33 cellular contexts compared by ENCODE assay signal in the genomic region with DNA sequence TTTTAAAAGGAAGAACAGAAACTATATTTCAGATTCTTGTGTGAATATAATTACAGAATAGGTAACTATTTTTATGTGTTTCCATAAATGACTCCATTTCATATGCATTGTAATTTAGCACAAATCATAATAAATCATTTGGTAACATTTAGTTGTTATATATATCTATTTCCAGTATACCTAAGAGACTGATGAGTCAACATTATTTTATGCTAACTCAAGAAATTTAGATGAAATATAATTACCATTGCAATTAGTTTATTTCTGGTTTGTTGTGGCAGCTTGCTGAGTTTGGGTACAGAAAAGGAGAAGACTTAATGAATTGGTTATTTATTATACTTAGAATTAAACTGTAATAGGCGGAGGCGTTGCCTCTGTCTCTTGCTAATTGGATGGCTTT.
"Had no signal": no experiment of that assay in that cellular context is flagged by ENCODE, and none has a peak within 500 bp of the region (broad histone marks: within the 10 kb centered on the region; RNA-seq: fewer than 3 reads in every experiment).

No MANE protein-coding gene starts in this region.

- H3K4me1 ChIP-seq: adrenal gland, body of pancreas, breast epithelium had no signal

- ATAC-seq: activated CD8-positive, alpha-beta T cell treated with anti-CD3 and anti-CD28 coated beads for 36 hours; activated naive CD4-positive, alpha-beta T cell treated with anti-CD3 and anti-CD28 coated beads, Interleukin-2, amount 50 U/mL, for 72 hours; activated T-cell treated with anti-CD3 and anti-CD28 coated beads, Interleukin-2, amount 50 U/mL, for 4 hours; activated T-cell treated with anti-CD3 and anti-CD28 coated beads, Interleukin-2, amount 50 U/mL, for 72 hours; activated T-helper 17 cell treated with anti-CD3 and anti-CD28 coated beads, Interleukin-2, amount 50 U/mL, for 72 hours; body of pancreas had no signal

- H3K9me3 ChIP-seq: body of pancreas had no signal

- H3K27ac ChIP-seq: adrenal gland, body of pancreas, brain microvascular endothelial cell, breast epithelium, VCaP had no signal

- DNase-seq: activated B cell treated with CpG ODN at 0.5 μM for 24 hours; activated CD4-positive, alpha-beta memory T cell treated with anti-CD3 and anti-CD28 coated beads for 36 hours; activated CD4-positive, alpha-beta T cell treated with anti-CD3 and anti-CD28 coated beads for 4 hours; activated CD4-positive, alpha-beta T cell treated with anti-CD3 and anti-CD28 coated beads, Interleukin-2, amount 10 ng/mL, durations not matched to agents 24 days and 14 days; activated CD4-positive, alpha-beta T cell treated with anti-CD3 and anti-CD28 coated beads, Interleukin-2, amount 50 U/mL, for 1 hour; activated CD4-positive, alpha-beta T cell treated with anti-CD3 and anti-CD28 coated beads, Interleukin-2, amount 50 U/mL, for 4 hours; activated CD4-positive, CD25-positive, alpha-beta regulatory T cell treated with anti-CD3 and anti-CD28 coated beads, Interleukin-2, amount 50 U/mL, for 72 hours; activated CD8-positive, alpha-beta memory T cell treated with anti-CD3 and anti-CD28 coated beads, Interleukin-2, amount 50 U/mL, for 4 hours; activated CD8-positive, alpha-beta T cell treated with anti-CD3 and anti-CD28 coated beads for 36 hours; activated effector memory CD4-positive, alpha-beta T cell treated with anti-CD3 and anti-CD28 coated beads, Interleukin-2, amount 50 U/mL, for 16 hours; activated gamma-delta T cell treated with Interleukin-2 at 50 U/mL for 16 hours; activated naive CD4-positive, alpha-beta T cell; activated naive CD4-positive, alpha-beta T cell treated with anti-CD3 and anti-CD28 coated beads for 36 hours; activated naive CD4-positive, alpha-beta T cell treated with anti-CD3 and anti-CD28 coated beads, Interleukin-2, amount 50 U/mL, for 16 hours; activated naive CD8-positive, alpha-beta T cell treated with anti-CD3 and anti-CD28 coated beads for 36 hours; activated T-cell treated with anti-CD3 and anti-CD28 coated beads for 4 hours; activated T-cell treated with anti-CD3 and anti-CD28 coated beads, Interleukin-2, amount 50 U/mL, for 1 hour; activated T-cell treated with anti-CD3 and anti-CD28 coated beads, Interleukin-2, amount 50 U/mL, for 4 hours; activated T-cell treated with anti-CD3 and anti-CD28 coated beads, Interleukin-2, amount 50 U/mL, for 72 hours; adrenal gland; amniotic stem cell; aorta; body of pancreas; brain microvascular endothelial cell; central memory CD4-positive, alpha-beta T cell; T-helper 2 cell; T-helper 9 cell had no signal

- H3K36me3 ChIP-seq: adrenal gland, brain microvascular endothelial cell, breast epithelium had no signal

- H3K27me3 ChIP-seq: adrenal gland, body of pancreas, brain microvascular endothelial cell, breast epithelium had no signal

- H3K4me3 ChIP-seq: adrenal gland, body of pancreas, breast epithelium had no signal

- FAIRE-seq: astrocyte, TTC549 had no signal
